In genomic region chr22:49670610-49671330, GRCh38 we compare ENCODE assay signal across 10 cellular contexts.
DNase-seq lines count a peak whose midpoint lies in the region; ATAC-seq, FAIRE-seq and TF ChIP-seq lines count a peak whose summit lies in the region.
"Had no signal": no experiment of that assay in that cellular context is flagged by ENCODE, and none has a peak within 500 bp of the region (broad histone marks: within the 10 kb centered on the region; RNA-seq: fewer than 3 reads in every experiment).

No MANE protein-coding gene starts in this region.

- H3K9me3 ChIP-seq in ascending aorta (no peaks in the 10 kb centered on the region), mucosa of descending colon (no peaks in the 10 kb centered on the region)

- no peak for ATAC-seq in Right ventricle myocardium inferior
- no peak for ATAC-seq in Right ventricle myocardium superior (ENCODE audit: poor library complexity)
- peak; percentile 33 for ATAC-seq in mucosa of descending colon

- H3K4me3 ChIP-seq in ascending aorta (peak overlapping the region; percentile 40 to 52), mucosa of descending colon (no peak overlapping the region)

- H3K9me3 Mint-ChIP-seq in osteocyte (ENCODE audit: unreplicated experiment): no peaks in the 10 kb centered on the region

- H3K4me1 Mint-ChIP-seq in osteocyte (ENCODE audit: unreplicated experiment): peaks cover 4% of the 10 kb centered on the region

- FAIRE-seq in urothelium cell line (lab: Jason Lieb, UNC): no peak

- H3K36me3 ChIP-seq in ascending aorta (no peaks in the 10 kb centered on the region), mucosa of descending colon (ENCODE audit: low read depth) (no peaks in the 10 kb centered on the region)

- TF ChIP-seq CTCF in ascending aorta (IDR thresholded peaks at IDR 0.05) (no peak), mucosa of descending colon (IDR thresholded peaks at IDR 0.05) (no peak), osteocyte (IDR thresholded peaks at IDR 0.05) (no peak)

- no peaks in the 10 kb centered on the region for H3K36me3 Mint-ChIP-seq in osteocyte (ENCODE audit: unreplicated experiment)

- H3K27ac Mint-ChIP-seq in osteocyte (ENCODE audit: unreplicated experiment): no peak overlapping the region

- intact Hi-C loops in Right ventricle myocardium inferior (cut with DNase I) (no loop called here), Right ventricle myocardium superior (cut with DNase I) (no loop called here), ascending aorta (cut with DNase I) (no loop called here), mucosa of descending colon (cut with DNase I, micrococcal nuclease) (no loop called here)

- no peak overlapping the region for H3K4me3 Mint-ChIP-seq in osteocyte (ENCODE audit: unreplicated experiment)

- no peaks in the 10 kb centered on the region for H3K4me1 ChIP-seq in ascending aorta
- H3K4me1 ChIP-seq in mucosa of descending colon (ENCODE audit: low read depth): peaks cover 3% of the 10 kb centered on the region

- peaks cover 24% of the 10 kb centered on the region for H3K27me3 Mint-ChIP-seq in osteocyte (ENCODE audit: unreplicated experiment)

- H3K27ac ChIP-seq in ascending aorta: no peak overlapping the region

- peaks cover 4% of the 10 kb centered on the region for H3K27me3 ChIP-seq in ascending aorta

- DNase-seq in Right ventricle myocardium inferior (ENCODE audit: missing footprints) (peak; percentile 53), Right ventricle myocardium superior (no peak), ascending aorta (ENCODE audit: low spot score in 2 of 2) (no peak), mucosa of descending colon (no peak), urothelium cell line (ENCODE audit: low spot score) (peak; percentile 59), cerebellar nuclear complex (lab: John Stamatoyannopoulos, UW) (no peak), osteocyte (ENCODE audit: extremely low spot score, unreplicated experiment) (no peak), SIG-M5 treated with dmso at 0.1 percent for 504 hours (lab: John Stamatoyannopoulos, UW; ENCODE audit: unreplicated experiment) (no peak)
- DNase-seq: Calu3, NCI-H187 had no signal

Comparison
In these comparisons a context has a peak if more than half of its experiments do, and no peak if none do; other contexts are left out.
1. DNase-seq: peak in Right ventricle myocardium inferior (single experiment) and urothelium cell line (single experiment); none in Right ventricle myocardium superior (single experiment), ascending aorta (0 of 2), mucosa of descending colon (0 of 3), cerebellar nuclear complex (0 of 2), osteocyte (single experiment) and SIG-M5 treated with dmso at 0.1 percent for 504 hours (single experiment).